ENCODE assay signal across 13 cellular contexts in the genomic region with DNA sequence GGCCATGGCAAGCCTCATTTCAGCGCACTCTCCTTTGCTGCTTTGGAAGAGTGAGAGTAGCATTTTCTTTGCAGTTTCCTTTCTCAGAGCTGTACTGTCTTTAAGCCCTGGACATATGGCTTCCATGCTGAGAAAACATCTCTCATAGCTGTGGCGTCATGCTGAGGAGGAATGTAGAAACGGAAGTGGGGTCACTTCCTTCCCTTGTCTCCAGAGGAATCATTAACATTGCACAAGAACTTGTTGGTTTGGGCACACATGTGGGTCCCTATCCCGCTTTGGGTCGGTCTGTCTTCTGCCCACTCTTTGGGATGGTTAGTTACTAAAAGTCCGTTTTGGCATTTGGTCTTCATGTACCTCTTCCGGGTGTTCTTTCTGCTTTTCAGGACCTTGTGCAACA. TPM values are rescaled to one million over a fixed set of nuclear protein-coding genes. Genes with fewer than 3 reads are reported as not detected.
DNase-seq lines count a peak whose midpoint lies in the region; ATAC-seq and TF ChIP-seq lines count a peak whose summit lies in the region.
"Had no signal": no experiment of that assay in that cellular context is flagged by ENCODE, and none has a peak within 500 bp of the region (broad histone marks: within the 10 kb centered on the region; RNA-seq: fewer than 3 reads in every experiment).

No MANE protein-coding gene starts in this region.

- peaks cover 81% of the 10 kb centered on the region for H4K20me1 ChIP-seq in BLaER1

- H3K9me3 ChIP-seq in BLaER1 = no peaks in the 10 kb centered on the region
- no peaks in the 10 kb centered on the region for H3K9me3 ChIP-seq in naive thymus-derived CD4-positive, alpha-beta T cell (ENCODE audit: control insufficient read depth in 2 of 3, low read length in 3 of 3)

- CTCF ChIA-PET in naive thymus-derived CD4-positive, alpha-beta T cell (lab: Charles Lee) = no interaction called here

- H3K4me3 Mint-ChIP-seq in naive thymus-derived CD4-positive, alpha-beta T cell = no peak overlapping the region
- H3K4me3 Mint-ChIP-seq: activated naive CD8-positive, alpha-beta T cell treated with anti-CD3 and anti-CD28 coated beads, Interleukin-2, amount 10 ng/mL, durations not matched to agents 7 days and 5 days; memory B cell; stimulated activated naive CD8-positive, alpha-beta T cell treated with anti-CD3 and anti-CD28 coated beads, Interleukin-15, amount 100 ng/mL, for 72 hours had no signal

- H3K27me3 ChIP-seq in BLaER1 (no peaks in the 10 kb centered on the region), HL-60 (ENCODE audit: insufficient read depth, poor library complexity, severe bottlenecking) (no peaks in the 10 kb centered on the region)
- no peaks in the 10 kb centered on the region for H3K27me3 ChIP-seq in naive thymus-derived CD4-positive, alpha-beta T cell (ENCODE audit: control insufficient read depth in 2 of 2, insufficient read depth in 2 of 2, low read length in 2 of 2)

- POLR2A ChIA-PET in naive thymus-derived CD4-positive, alpha-beta T cell (lab: Charles Lee) = no interaction called here

- H3K9ac ChIP-seq in BLaER1 = peak overlapping the region; percentile 53; the same call in 1 of the 2 replicates

- TF ChIP-seq CTCF in HL-60 (IDR thresholded peaks at IDR 0.05; ENCODE audit: insufficient read depth, low read length) = no peak
- no peak for TF ChIP-seq CTCF in astrocyte of the cerebellum (IDR thresholded peaks at IDR 0.05; ENCODE audit: low read depth, low read length, missing control alignments)

- H3K4me2 ChIP-seq in BLaER1 = peak overlapping the region; percentile 50

- H3K4me1 Mint-ChIP-seq in naive thymus-derived CD4-positive, alpha-beta T cell = peaks cover 32 to 52% (median 44%) of the 10 kb centered on the region in 7 donors

- peaks cover 87% of the 10 kb centered on the region for H3K36me3 ChIP-seq in BLaER1
- peaks cover 11 to 70% (median 20%) of the 10 kb centered on the region in 3 experiments for H3K36me3 ChIP-seq in naive thymus-derived CD4-positive, alpha-beta T cell (ENCODE audit: control insufficient read depth in 2 of 3, insufficient read depth in 3 of 3, low read length in 3 of 3)

- in situ Hi-C loops in astrocyte of the cerebellum (cut with HindIII; ENCODE audit: low sequenced_read_pairs) = no loop called here

- H3K9me3 Mint-ChIP-seq in naive thymus-derived CD4-positive, alpha-beta T cell = no peaks in the 10 kb centered on the region
- H3K9me3 Mint-ChIP-seq: activated naive CD8-positive, alpha-beta T cell treated with anti-CD3 and anti-CD28 coated beads, Interleukin-2, amount 10 ng/mL, durations not matched to agents 7 days and 5 days; memory B cell; stimulated activated naive CD8-positive, alpha-beta T cell treated with anti-CD3 and anti-CD28 coated beads, Interleukin-15, amount 100 ng/mL, for 72 hours had no signal

- peak overlapping the region in 1 of 9 donors; percentile 48 for H3K27ac Mint-ChIP-seq in naive thymus-derived CD4-positive, alpha-beta T cell
- H3K27ac Mint-ChIP-seq: activated naive CD8-positive, alpha-beta T cell treated with anti-CD3 and anti-CD28 coated beads, Interleukin-2, amount 10 ng/mL, durations not matched to agents 7 days and 5 days; memory B cell had no signal

- peaks cover 11 to 45% (median 13%) of the 10 kb centered on the region in 5 donors for H3K36me3 Mint-ChIP-seq in naive thymus-derived CD4-positive, alpha-beta T cell

- peak; percentile 73 for ATAC-seq in naive thymus-derived CD4-positive, alpha-beta T cell
- ATAC-seq in GM18498 (IDR thresholded peaks at IDR 0.05; ENCODE audit: unreplicated experiment) (no peak), HG02759 (IDR thresholded peaks at IDR 0.05; ENCODE audit: unreplicated experiment) (no peak)
- ATAC-seq: stimulated activated naive CD8-positive, alpha-beta T cell treated with anti-CD3 and anti-CD28 coated beads, Interleukin-15, amount 100 ng/mL, for 72 hours had no signal

- DNase-seq in HL-60 (ENCODE audit: low read depth in 1 of 2, low spot score in 1 of 2) (peak; percentile 90 to 95), astrocyte of the cerebellum (ENCODE audit: low read depth) (peak; percentile 24), NK-92 (lab: John Stamatoyannopoulos, UW; ENCODE audit: unreplicated experiment) (no peak)
- no peak for DNase-seq in naive thymus-derived CD4-positive, alpha-beta T cell
- no peak for DNase-seq in activated CD8-positive, alpha-beta memory T cell treated with anti-CD3 and anti-CD28 coated beads for 24 hours
- DNase-seq: activated naive CD8-positive, alpha-beta T cell treated with anti-CD3 and anti-CD28 coated beads, Interleukin-2, amount 10 ng/mL, durations not matched to agents 7 days and 5 days; stimulated activated CD4-positive, alpha-beta T cell treated with anti-CD3 and anti-CD28 coated beads, Interleukin-4, amount 100 ng/mL, for 1 hour; stimulated activated naive CD8-positive, alpha-beta T cell treated with anti-CD3 and anti-CD28 coated beads, Interleukin-15, amount 100 ng/mL, for 72 hours; T-helper 2 cell had no signal

- intact Hi-C loops in naive thymus-derived CD4-positive, alpha-beta T cell (cut with micrococcal nuclease) = no loop called here

- no peaks in the 10 kb centered on the region for H3K27me3 Mint-ChIP-seq in naive thymus-derived CD4-positive, alpha-beta T cell
- H3K27me3 Mint-ChIP-seq: activated naive CD8-positive, alpha-beta T cell treated with anti-CD3 and anti-CD28 coated beads, Interleukin-2, amount 10 ng/mL, durations not matched to agents 7 days and 5 days; memory B cell; stimulated activated naive CD8-positive, alpha-beta T cell treated with anti-CD3 and anti-CD28 coated beads, Interleukin-15, amount 100 ng/mL, for 72 hours had no signal

- peaks cover 34% of the 10 kb centered on the region for H3K4me1 ChIP-seq in BLaER1
- peaks cover 4 to 15% of the 10 kb centered on the region in 2 donors for H3K4me1 ChIP-seq in naive thymus-derived CD4-positive, alpha-beta T cell (ENCODE audit: control insufficient read depth in 2 of 2, insufficient read depth in 2 of 2, low read length in 2 of 2)

- H3K27ac ChIP-seq in BLaER1 (peak overlapping the region; percentile 29; the same call in 1 of the 2 replicates), HL-60 (replicated peaks) (peak overlapping the region; percentile 87)
- no peak overlapping the region for H3K27ac ChIP-seq in naive thymus-derived CD4-positive, alpha-beta T cell (ENCODE audit: low read depth, low read length)

- H3K4me3 ChIP-seq in BLaER1 (no peak overlapping the region), HL-60 (replicated peaks; ENCODE audit: insufficient read depth, low read length) (peak overlapping the region; percentile 2; the same call in 1 of the 2 replicates), astrocyte of the cerebellum (ENCODE audit: low read depth, low read length) (no peak overlapping the region)
- no peak overlapping the region for H3K4me3 ChIP-seq in naive thymus-derived CD4-positive, alpha-beta T cell (ENCODE audit: low read length)

RNA-seq across cellular contexts. Expression of gene MFN2, which starts 5.6 kb away (rescaled TPM):
- 10 to 100 TPM; 40.2 to 58.6 (median 44.8) TPM for total RNA-seq in naive thymus-derived CD4-positive, alpha-beta T cell
- 10 to 100 TPM; 29.5 to 42.8 TPM for polyA plus RNA-seq in naive thymus-derived CD4-positive, alpha-beta T cell

RNA-seq across cellular contexts. Expression of gene MIIP, which starts 33.4 kb away (rescaled TPM):
- 10 to 100 TPM; 23.7 to 87.7 (median 34.1) TPM for total RNA-seq in naive thymus-derived CD4-positive, alpha-beta T cell
- polyA plus RNA-seq in naive thymus-derived CD4-positive, alpha-beta T cell = 10 to 100 TPM; 19.2 to 26.5 TPM

RNA-seq across cellular contexts. Expression of gene PLOD1, which starts 51.3 kb away (rescaled TPM):
- total RNA-seq in naive thymus-derived CD4-positive, alpha-beta T cell = 10 to 100 TPM in 2 of 5 experiments, 1 to 10 TPM in 3; 3.6 to 24.2 (median 4.8) TPM
- 1 to 10 TPM; 1.8 to 2.7 TPM for polyA plus RNA-seq in naive thymus-derived CD4-positive, alpha-beta T cell

RNA-seq across cellular contexts. Expression of gene KIAA2013, which starts 59.6 kb away (rescaled TPM):
- total RNA-seq in naive thymus-derived CD4-positive, alpha-beta T cell = 10 to 100 TPM; 13.3 to 38.1 (median 27.2) TPM
- 10 to 100 TPM; 19.8 to 37.9 TPM for polyA plus RNA-seq in naive thymus-derived CD4-positive, alpha-beta T cell

Comparison
In these comparisons a context has a peak if more than half of its experiments do, and no peak if none do; other contexts are left out.
1. DNase-seq: peak in HL-60 (2 of 2) and astrocyte of the cerebellum (single experiment); none in naive thymus-derived CD4-positive, alpha-beta T cell (0 of 9), activated CD8-positive, alpha-beta memory T cell treated with anti-CD3 and anti-CD28 coated beads for 24 hours (single experiment) and NK-92 (single experiment).